1 cellular context compared by ENCODE assay signal in the genomic region with DNA sequence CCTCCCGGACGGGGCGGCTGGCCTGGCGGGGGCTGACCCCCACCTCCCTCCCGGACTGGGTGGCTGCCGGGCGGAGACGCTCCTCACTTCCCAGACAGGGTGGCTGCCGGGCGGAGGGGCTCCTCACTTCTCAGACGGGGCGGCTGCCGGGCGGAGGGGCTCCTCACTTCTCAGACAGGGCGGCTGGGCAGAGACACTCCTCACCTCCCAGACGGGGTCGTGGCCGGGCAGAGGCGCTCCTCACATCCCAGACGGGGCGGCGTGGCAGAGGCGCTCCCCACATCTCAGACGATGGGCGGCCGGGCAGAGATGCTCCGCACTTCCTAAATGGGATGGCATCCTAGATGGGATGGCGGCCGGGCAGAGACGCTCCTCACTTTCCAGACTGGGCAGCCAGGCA. TPM values are rescaled to one million over a fixed set of nuclear protein-coding genes. Genes with fewer than 3 reads are reported as not detected.
"Had no signal": no experiment of that assay in that cellular context is flagged by ENCODE, and none has a peak within 500 bp of the region (broad histone marks: within the 10 kb centered on the region; RNA-seq: fewer than 3 reads in every experiment).

No MANE protein-coding gene starts in this region.

RNA-seq across cellular contexts. Expression of a gene that starts 48.5 kb away (rescaled TPM):
- total RNA-seq: lung microvascular endothelial cell had no signal
